ENCODE assay signal across 19 cellular contexts in the genomic region with DNA sequence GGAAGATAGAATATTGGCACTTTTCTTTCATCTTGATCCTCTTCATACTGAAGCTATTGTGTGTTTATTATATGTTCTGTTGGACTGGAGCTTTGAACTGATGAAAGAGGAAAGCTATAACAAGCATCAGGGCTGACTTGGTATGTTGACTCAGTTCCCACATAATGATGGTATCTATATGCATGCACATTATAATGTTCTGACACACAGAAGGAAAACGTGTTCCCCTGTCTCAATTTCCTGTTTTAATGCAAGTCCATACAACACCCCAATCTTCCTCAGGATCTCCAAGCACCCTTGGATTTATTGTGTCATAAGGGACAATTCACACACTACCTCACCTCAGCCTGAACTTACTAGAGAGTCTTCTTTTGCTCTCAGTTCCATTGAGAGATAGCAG. TPM values are rescaled to one million over a fixed set of nuclear protein-coding genes. Genes with fewer than 3 reads are reported as not detected.
DNase-seq lines count a peak whose midpoint lies in the region; ATAC-seq, FAIRE-seq and TF ChIP-seq lines count a peak whose summit lies in the region.
"Had no signal": no experiment of that assay in that cellular context is flagged by ENCODE, and none has a peak within 500 bp of the region (broad histone marks: within the 10 kb centered on the region; RNA-seq: fewer than 3 reads in every experiment).

No MANE protein-coding gene starts in this region.

- no peaks in the 10 kb centered on the region for H3K27me3 ChIP-seq in GM23248 (replicated peaks; ENCODE audit: insufficient read depth)
- no peaks in the 10 kb centered on the region for H3K27me3 ChIP-seq in endothelial cell of umbilical vein (ENCODE audit: control insufficient read depth in 2 of 2, insufficient read depth in 2 of 2, low read length in 2 of 2)

- no peak overlapping the region for H3K4me3 ChIP-seq in GM23248
- no peak overlapping the region for H3K4me3 ChIP-seq in endothelial cell of umbilical vein (replicated peaks in 1 of 3; ENCODE audit: insufficient read depth in 1 of 3, low read depth in 1 of 3, low read length in 3 of 3)
- H3K4me3 ChIP-seq: SJSA1 had no signal

- no peaks in the 10 kb centered on the region for H3K9me2 ChIP-seq in GM23248 (ENCODE audit: insufficient read depth)

- H2AFZ ChIP-seq in GM23248 (peak overlapping the region; percentile 29; the same call in 1 of the 2 replicates), endothelial cell of umbilical vein (ENCODE audit: low read depth, low read length) (peak overlapping the region; percentile 28)

- CTCF ChIA-PET in endothelial cell of umbilical vein (lab: Charles Lee): interaction anchor here (0.9 to 1.6 kb wide), 5 partner anchors 10 to 133 kb away, joined by 3 to 5 read pairs (median 3); no protein-coding TSS in a partner anchor

- TF ChIP-seq POLR2A in endothelial cell of umbilical vein (IDR thresholded peaks at IDR 0.05; ENCODE audit: low read depth, low read length): no peak

- H3K4me1 ChIP-seq in GM23248 (ENCODE audit: insufficient read depth) (no peaks in the 10 kb centered on the region), endothelial cell of umbilical vein (ENCODE audit: control insufficient read depth, extremely low read depth, insufficient read depth, low read length) (peaks cover 9% of the 10 kb centered on the region)
- H3K4me1 ChIP-seq: SJSA1 had no signal

- intact Hi-C loops in endothelial cell of umbilical vein (cut with micrococcal nuclease) (no loop called here), left ventricle myocardium superior (cut with micrococcal nuclease) (no loop called here)

- WGBS in GM23248 (ENCODE audit: low coverage in 1 of 2, low lambda C conversion rate in 2 of 2, missing lambda C conversion rate in 2 of 2), 2 experiments: 0 to 5% methylated on average over 1 of the region's 1 CpG

- H4K20me1 ChIP-seq in GM23248 (ENCODE audit: insufficient read depth): no peaks in the 10 kb centered on the region
- no peaks in the 10 kb centered on the region for H4K20me1 ChIP-seq in endothelial cell of umbilical vein (replicated peaks; ENCODE audit: control insufficient read depth, extremely low read depth, insufficient read depth, low read length)

- no peaks in the 10 kb centered on the region for H3K9me3 ChIP-seq in GM23248 (ENCODE audit: low read depth)
- no peaks in the 10 kb centered on the region for H3K9me3 ChIP-seq in endothelial cell of umbilical vein (replicated peaks; ENCODE audit: control insufficient read depth, insufficient read depth, low read length)
- H3K9me3 ChIP-seq: SJSA1 had no signal

- no peaks in the 10 kb centered on the region for H3K36me3 ChIP-seq in GM23248 (ENCODE audit: low read depth)
- no peaks in the 10 kb centered on the region for H3K36me3 ChIP-seq in endothelial cell of umbilical vein (ENCODE audit: control insufficient read depth in 2 of 2, extremely low read depth in 1 of 2, insufficient read depth in 2 of 2, low read length in 2 of 2)
- H3K36me3 ChIP-seq: SJSA1 had no signal

- in situ Hi-C loops in GM23248 (cut with MboI): no loop called here

- H3K9ac ChIP-seq in GM23248 (no peak overlapping the region), endothelial cell of umbilical vein (replicated peaks; ENCODE audit: extremely low read depth, insufficient read depth, low read length) (no peak overlapping the region)

- DNase-seq in GM23248: peak; percentile 26
- peak; percentile 66 for DNase-seq in RKO (ENCODE audit: low spot score)
- DNase-seq in endothelial cell of umbilical vein (ENCODE audit: low read depth, low spot score): no peak
- DNase-seq in renal cortical epithelial cell (ENCODE audit: low read depth): peak; percentile 34
- DNase-seq in NCI-H1436 treated with DMSO at 0.1 percent for 48 hours (lab: John Stamatoyannopoulos, UW): no peak
- DNase-seq in activated effector memory CD4-positive, alpha-beta T cell treated with Interleukin-2 at 50 U/mL for 16 hours: no peak
- no peak for DNase-seq in left ventricle myocardium superior
- DNase-seq: AML-193, DMS79, GDM1, H7, KBM-7, NCI-H1048, NCI-H146, NCI-H2081, NCI-H510A, NCI-H774 had no signal

- H3K79me2 ChIP-seq in GM23248 (ENCODE audit: insufficient read depth): no peaks in the 10 kb centered on the region
- H3K79me2 ChIP-seq in endothelial cell of umbilical vein (ENCODE audit: control insufficient read depth, insufficient read depth, low read length): no peaks in the 10 kb centered on the region

- TF ChIP-seq CTCF in endothelial cell of umbilical vein (IDR thresholded peaks at IDR 0.05; ENCODE audit: extremely low read depth in 1 of 2, insufficient read depth in 1 of 2, low read depth in 1 of 2, low read length in 2 of 2): no peak

- POLR2A ChIA-PET in endothelial cell of umbilical vein (lab: Charles Lee): no interaction called here

- FAIRE-seq in endothelial cell of umbilical vein (lab: Jason Lieb, UNC): no peak

- ATAC-seq in left ventricle myocardium superior: no peak
- no peak for ATAC-seq in HG03439 (IDR thresholded peaks at IDR 0.05; ENCODE audit: unreplicated experiment)

- no peaks in the 10 kb centered on the region for H3K9me1 ChIP-seq in endothelial cell of umbilical vein (replicated peaks; ENCODE audit: control insufficient read depth, extremely low read depth, insufficient read depth, low read length)

- H3F3A ChIP-seq in GM23248 (ENCODE audit: insufficient read depth): no peaks in the 10 kb centered on the region

- BruUV-seq in endothelial cell of umbilical vein (replicated peaks; lab: Mats Ljungman, UMichigan): no TSS peak

- H3K27ac ChIP-seq in GM23248 (no peak overlapping the region), endothelial cell of umbilical vein (ENCODE audit: insufficient read depth, low read depth, low read length) (no peak overlapping the region)
- H3K27ac ChIP-seq: SJSA1 had no signal

- dilution Hi-C loops in endothelial cell of umbilical vein (cut with MboI; ENCODE audit: extremely low pct_ligation_motif_present, low sequenced_read_pairs): no loop called here

- H3K4me2 ChIP-seq in GM23248 (ENCODE audit: unreplicated experiment) (no peak overlapping the region), endothelial cell of umbilical vein (ENCODE audit: insufficient read depth, low read length) (no peak overlapping the region)

TF ChIP-seq in endothelial cell of umbilical vein, 7 proteins besides CTCF, POLR2A, EP300 and RAD21:
- peak; percentile 78 for TF ChIP-seq GATA2 (IDR thresholded peaks at IDR 0.05; ENCODE audit: insufficient read depth, insufficient read length, low read depth, low read length)
- no peak for TF ChIP-seq MYC (IDR thresholded peaks at IDR 0.05; ENCODE audit: low read depth, low read length)
- TF ChIP-seq, protein P1, sequence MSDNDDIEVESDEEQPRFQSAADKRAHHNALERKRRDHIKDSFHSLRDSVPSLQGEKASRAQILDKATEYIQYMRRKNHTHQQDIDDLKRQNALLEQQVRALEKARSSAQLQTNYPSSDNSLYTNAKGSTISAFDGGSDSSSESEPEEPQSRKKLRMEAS (IDR thresholded peaks at IDR 0.05; ENCODE audit: insufficient read depth, insufficient read length): no peak

RNA-seq across cellular contexts. Expression of a gene that starts 8.3 kb away (rescaled TPM):
- total RNA-seq in GM23248 (2014; rRNA removed; shearing (Covaris generic)): 11.6 and 13.2 TPM in 2 replicates
- polyA plus RNA-seq in GM23248 (2016; fragmentation: Nextera tagmentation; extraction: Ambion mirVana) (20.7 and 21.5 TPM in 2 replicates), endothelial cell of umbilical vein (4.1 and 5.2 TPM in 2 replicates)
- total RNA-seq in endothelial cell of umbilical vein (22.1 and 24.0 TPM in 2 replicates), renal cortical epithelial cell (14.9 and 32.5 TPM in 2 replicates), left ventricle myocardium superior (31.6 TPM)
- 8.9 and 9.2 TPM in 2 replicates for polyA plus RNA-seq in endothelial cell of umbilical vein (2011; cell fraction: cytosol; rRNA removed)
- polyA plus RNA-seq in endothelial cell of umbilical vein (2011; cell fraction: nucleus; rRNA removed): 8.0 and 9.4 TPM in 2 replicates
- 15.1 and 17.6 TPM in 2 replicates for polyA plus RNA-seq in endothelial cell of umbilical vein (2012)
- 6.1 and 7.4 TPM in 2 replicates for polyA minus RNA-seq in endothelial cell of umbilical vein
- 8.2 TPM for polyA minus RNA-seq in endothelial cell of umbilical vein (2011; cell fraction: cytosol; rRNA and poly(A)+ RNA removed)
- 20.9 and 25.2 TPM in 2 replicates for polyA minus RNA-seq in endothelial cell of umbilical vein (2011; cell fraction: nucleus; rRNA and poly(A)+ RNA removed)

Comparison
In these comparisons a context has a peak if more than half of its experiments do, and no peak if none do; other contexts are left out.
1. DNase-seq: peak in GM23248 (single experiment), RKO (single experiment) and renal cortical epithelial cell (single experiment); none in endothelial cell of umbilical vein (single experiment), NCI-H1436 treated with DMSO at 0.1 percent for 48 hours (single experiment), activated effector memory CD4-positive, alpha-beta T cell treated with Interleukin-2 at 50 U/mL for 16 hours (single experiment) and left ventricle myocardium superior (single experiment).